ENCODE assay signal across 9 cellular contexts in genomic region chr5:119274024-119274766, GRCh38.
A peak's percentile ranks its signal among the peaks of the same experiment; 100 is the strongest.
DNase-seq lines count a peak whose midpoint lies in the region; ATAC-seq and TF ChIP-seq lines count a peak whose summit lies in the region.
"Had no signal": no experiment of that assay in that cellular context is flagged by ENCODE, and none has a peak within 500 bp of the region (broad histone marks: within the 10 kb centered on the region; RNA-seq: fewer than 3 reads in every experiment).

No MANE protein-coding gene starts in this region.

- BruUV-seq in HCT116 (replicated peaks; lab: Mats Ljungman, UMichigan), result no TSS peak

- H3K4me3 Mint-ChIP-seq in WTC11, result no peak overlapping the region

- H3K9ac ChIP-seq in HCT116 (ENCODE audit: low read length), result peak overlapping the region; percentile 38

- H3K9me3 ChIP-seq in HCT116 (ENCODE audit: control insufficient read depth in 1 of 2, insufficient read depth in 1 of 2, low read depth in 1 of 2, low read length in 2 of 2), result no peaks in the 10 kb centered on the region

- no peak for TF ChIP-seq POLR2A in HCT116 (IDR thresholded peaks at IDR 0.05; ENCODE audit: borderline replicate concordance, extremely low read depth, insufficient read depth, insufficient read length)

- H3K79me2 ChIP-seq in HCT116 (ENCODE audit: insufficient read depth, low read length), result peaks cover 8% of the 10 kb centered on the region; the same call in 1 of the 2 replicates

- peak overlapping the region; percentile 73 for H3K4me2 ChIP-seq in HCT116 (ENCODE audit: low read length)

- 0 out of 2 replicates have a peak overlapping the region, but pooled peaks have one; percentile 6 for H3K27ac ChIP-seq in 22Rv1
- peak overlapping the region; percentile 53 for H3K27ac ChIP-seq in HCT116 (ENCODE audit: low read depth, low read length)

- peak; percentile 76 for DNase-seq in HCT116 (ENCODE audit: low read depth, low spot score)
- DNase-seq in WTC11 (ENCODE audit: low spot score), result no peak
- DNase-seq in left colon, result peak; percentile 15 to 61
- no peak for DNase-seq in SKM-1 treated with dmso at 0.1 percent for 144 hours (lab: John Stamatoyannopoulos, UW; ENCODE audit: unreplicated experiment)
- DNase-seq in anterior cingulate cortex (lab: John Stamatoyannopoulos, UW), result no peak
- DNase-seq in NCI-H1048 (lab: John Stamatoyannopoulos, UW), result no peak
- DNase-seq: T1000 had no signal

- intact Hi-C loops in HCT116 (cut with micrococcal nuclease) (no loop called here), left colon (cut with DNase I, micrococcal nuclease) (no loop called here)

- RAD21 ChIA-PET in HCT116 (lab: Charles Lee; ENCODE audit: low non-redundant PET in 1 of 2, low total read pairs in 2 of 2, uncharacterized antibody in 2 of 2, unreplicated experiment in 2 of 2), result interaction anchor here in 1 of 2 experiments (0.6 kb wide), 1 partner anchor 50 kb away, joined by 3 read pairs; no protein-coding TSS in a partner anchor

- H3K27ac Mint-ChIP-seq in WTC11, result peak overlapping the region; percentile 67; the same call in 1 of the 2 replicates

- H3K27me3 Mint-ChIP-seq in WTC11 (ENCODE audit: low read depth), result peaks cover 8% of the 10 kb centered on the region; the same call in 1 of the 2 replicates

- no peaks in the 10 kb centered on the region for H3K36me3 Mint-ChIP-seq in WTC11

- TF ChIP-seq RAD21 in HCT116 (IDR thresholded peaks at IDR 0.05; ENCODE audit: low read depth), result peak; percentile 17; the same call in 1 of the 2 replicates

- ATAC-seq in HCT116, result peak; percentile 86
- ATAC-seq in WTC11, result peak; percentile 31
- peak; percentile 92 for ATAC-seq in left colon
- no peak for ATAC-seq in HG03460 (IDR thresholded peaks at IDR 0.05; ENCODE audit: unreplicated experiment)

- peaks cover 49% of the 10 kb centered on the region for H3K4me1 Mint-ChIP-seq in WTC11

- no peaks in the 10 kb centered on the region for H3K9me3 Mint-ChIP-seq in WTC11

- H3K9me2 ChIP-seq in HCT116 (ENCODE audit: insufficient read depth), result no peaks in the 10 kb centered on the region

- TF ChIP-seq CTCF in 22Rv1 (IDR thresholded peaks at IDR 0.05), result no peak
- TF ChIP-seq CTCF in HCT116 (IDR thresholded peaks at IDR 0.05 in 2 of 3, conservative IDR thresholded peaks at IDR 0.05 in 1 of 3; ENCODE audit: borderline replicate concordance in 1 of 3, insufficient read depth in 1 of 3, low read depth in 2 of 3, low read length in 2 of 3), result no peak
- TF ChIP-seq CTCF in WTC11 (IDR thresholded peaks at IDR 0.05), result no peak

- H3K27me3 ChIP-seq in HCT116 (ENCODE audit: insufficient read depth, low read length), result no peaks in the 10 kb centered on the region

- H3K4me1 ChIP-seq in HCT116 (ENCODE audit: control insufficient read depth in 1 of 2, insufficient read depth in 2 of 2, low read length in 2 of 2), result peaks cover 34 to 44% of the 10 kb centered on the region in 2 experiments

- peak overlapping the region in 1 of 2 experiments; percentile 34; a peak in 2 of 4 replicates for H3K4me3 ChIP-seq in HCT116 (replicated peaks in 1 of 2; ENCODE audit: low read depth in 1 of 2, low read length in 2 of 2)

- no peak overlapping the region for H2AFZ ChIP-seq in HCT116 (ENCODE audit: low read depth, low read length, poor library complexity, severe bottlenecking)

- CTCF ChIA-PET in HCT116 (lab: Charles Lee), result interaction anchor here (0.7 to 1.2 kb wide), 3 partner anchors 63 to 286 kb away, joined by 3 to 9 read pairs (median 3); partner anchors contain the start of gene DTWD2
- CTCF ChIA-PET in WTC11 (lab: Charles Lee), result interaction anchor here (0.6 to 1.6 kb wide), 4 partner anchors 61 to 218 kb away, joined by 3 to 6 read pairs (median 4); no protein-coding TSS in a partner anchor

- no peaks in the 10 kb centered on the region for H4K20me1 ChIP-seq in HCT116 (ENCODE audit: insufficient read depth)

- POLR2A ChIA-PET in HCT116 (lab: Charles Lee), result interaction anchor here (0.9 to 1.4 kb wide), 2 partner anchors 203 kb away, joined by 3 to 5 read pairs; partner anchors contain the start of gene DMXL1
- POLR2A ChIA-PET in WTC11 (lab: Charles Lee), result interaction anchor here (0.7 kb wide), 1 partner anchor 477 kb away, joined by 5 read pairs; no protein-coding TSS in a partner anchor

- H3K36me3 ChIP-seq in HCT116 (ENCODE audit: control insufficient read depth in 1 of 2, insufficient read depth in 2 of 2, low read length in 2 of 2), result no peaks in the 10 kb centered on the region

TF ChIP-seq in HCT116, 20 proteins besides CTCF, POLR2A, EP300 and RAD21 (continues in another document):
- TF ChIP-seq, protein P1, sequence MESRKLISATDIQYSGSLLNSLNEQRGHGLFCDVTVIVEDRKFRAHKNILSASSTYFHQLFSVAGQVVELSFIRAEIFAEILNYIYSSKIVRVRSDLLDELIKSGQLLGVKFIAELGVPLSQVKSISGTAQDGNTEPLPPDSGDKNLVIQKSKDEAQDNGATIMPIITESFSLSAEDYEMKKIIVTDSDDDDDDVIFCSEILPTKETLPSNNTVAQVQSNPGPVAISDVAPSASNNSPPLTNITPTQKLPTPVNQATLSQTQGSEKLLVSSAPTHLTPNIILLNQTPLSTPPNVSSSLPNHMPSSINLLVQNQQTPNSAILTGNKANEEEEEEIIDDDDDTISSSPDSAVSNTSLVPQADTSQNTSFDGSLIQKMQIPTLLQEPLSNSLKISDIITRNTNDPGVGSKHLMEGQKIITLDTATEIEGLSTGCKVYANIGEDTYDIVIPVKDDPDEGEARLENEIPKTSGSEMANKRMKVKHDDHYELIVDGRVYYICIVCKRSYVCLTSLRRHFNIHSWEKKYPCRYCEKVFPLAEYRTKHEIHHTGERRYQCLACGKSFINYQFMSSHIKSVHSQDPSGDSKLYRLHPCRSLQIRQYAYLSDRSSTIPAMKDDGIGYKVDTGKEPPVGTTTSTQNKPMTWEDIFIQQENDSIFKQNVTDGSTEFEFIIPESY (IDR thresholded peaks at IDR 0.05; ENCODE audit: extremely low read depth, insufficient replicate concordance, low read length), result peak; percentile 15
- TF ChIP-seq YY1 (IDR thresholded peaks at IDR 0.05; ENCODE audit: extremely low read depth, insufficient replicate concordance, low read depth, low read length) (peak; percentile 12), POLR2AphosphoS5 (IDR thresholded peaks at IDR 0.05; ENCODE audit: low read depth, low read length) (peak; percentile 68; the same call in 1 of the 2 replicates), JUND (IDR thresholded peaks at IDR 0.05) (peak; percentile 94), ZFX (IDR thresholded peaks at IDR 0.05) (no peak), EZH2 (IDR thresholded peaks at IDR 0.05) (no peak), TCF7L2 (IDR thresholded peaks at IDR 0.05; ENCODE audit: borderline replicate concordance, extremely low read depth, insufficient read depth, insufficient read length) (peak; percentile 37), CBX3 (IDR thresholded peaks at IDR 0.05; ENCODE audit: low read depth) (peak; percentile 94)

TF ChIP-seq in WTC11, 78 proteins besides CTCF, POLR2A, EP300 and RAD21 (continues in another document):
- TF ChIP-seq ZNF423 (CRISPR knock-in tag; IDR thresholded peaks at IDR 0.05), result no peak
- TF ChIP-seq NR1H2 (CRISPR knock-in tag; IDR thresholded peaks at IDR 0.05), result no peak
- no peak for TF ChIP-seq KAT7 (CRISPR knock-in tag; IDR thresholded peaks at IDR 0.05; ENCODE audit: borderline replicate concordance)
- no peak for TF ChIP-seq HMGXB4 (CRISPR knock-in tag; IDR thresholded peaks at IDR 0.05)
- TF ChIP-seq ZNF317 (CRISPR knock-in tag; IDR thresholded peaks at IDR 0.05; ENCODE audit: borderline replicate concordance, low read depth), result no peak
- TF ChIP-seq, protein P2, sequence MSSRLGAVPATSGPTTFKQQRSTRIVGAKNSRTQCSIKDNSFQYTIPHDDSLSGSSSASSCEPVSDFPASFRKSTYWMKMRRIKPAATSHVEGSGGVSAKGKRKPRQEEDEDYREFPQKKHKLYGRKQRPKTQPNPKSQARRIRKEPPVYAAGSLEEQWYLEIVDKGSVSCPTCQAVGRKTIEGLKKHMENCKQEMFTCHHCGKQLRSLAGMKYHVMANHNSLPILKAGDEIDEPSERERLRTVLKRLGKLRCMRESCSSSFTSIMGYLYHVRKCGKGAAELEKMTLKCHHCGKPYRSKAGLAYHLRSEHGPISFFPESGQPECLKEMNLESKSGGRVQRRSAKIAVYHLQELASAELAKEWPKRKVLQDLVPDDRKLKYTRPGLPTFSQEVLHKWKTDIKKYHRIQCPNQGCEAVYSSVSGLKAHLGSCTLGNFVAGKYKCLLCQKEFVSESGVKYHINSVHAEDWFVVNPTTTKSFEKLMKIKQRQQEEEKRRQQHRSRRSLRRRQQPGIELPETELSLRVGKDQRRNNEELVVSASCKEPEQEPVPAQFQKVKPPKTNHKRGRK (CRISPR knock-in tag; IDR thresholded peaks at IDR 0.05; ENCODE audit: borderline replicate concordance), result no peak
- TF ChIP-seq MYBL2 (CRISPR knock-in tag; IDR thresholded peaks at IDR 0.05), result no peak
- no peak for TF ChIP-seq FOXJ3 (CRISPR knock-in tag; IDR thresholded peaks at IDR 0.05; ENCODE audit: borderline replicate concordance)
- TF ChIP-seq SOX15 (CRISPR knock-in tag; IDR thresholded peaks at IDR 0.05), result no peak
- TF ChIP-seq RELA (CRISPR knock-in tag; IDR thresholded peaks at IDR 0.05; ENCODE audit: borderline replicate concordance), result no peak
- no peak for TF ChIP-seq ETV6 (CRISPR knock-in tag; IDR thresholded peaks at IDR 0.05)

Comparison
In these comparisons a context has a peak if more than half of its experiments do, and no peak if none do; other contexts are left out.
1. DNase-seq: peak in HCT116 (single experiment) and left colon (2 of 2); none in WTC11 (single experiment), SKM-1 treated with dmso at 0.1 percent for 144 hours (single experiment), anterior cingulate cortex (0 of 58) and NCI-H1048 (single experiment).